21 cellular contexts compared by ENCODE assay signal in the genomic region with DNA sequence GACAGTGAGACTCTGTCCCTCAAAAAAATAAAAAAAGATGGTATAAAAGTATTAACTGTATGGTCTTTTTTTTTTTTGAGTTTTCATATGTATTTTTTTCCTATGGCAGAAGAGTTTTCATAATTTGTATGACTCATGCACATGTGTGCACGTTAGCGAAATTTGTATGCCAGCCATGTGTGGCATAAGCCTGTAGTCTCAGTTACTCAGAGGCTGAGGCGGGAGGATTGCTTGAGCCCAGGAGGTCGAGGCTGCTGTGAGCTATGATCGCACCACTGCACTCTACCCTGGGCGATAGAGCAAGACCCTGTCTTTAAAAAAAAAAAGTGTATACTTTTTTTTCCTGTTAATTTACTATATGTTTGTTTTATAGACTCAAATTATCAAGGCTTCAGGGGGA.
DNase-seq lines count a peak whose midpoint lies in the region; ATAC-seq, FAIRE-seq and TF ChIP-seq lines count a peak whose summit lies in the region.
"Had no signal": no experiment of that assay in that cellular context is flagged by ENCODE, and none has a peak within 500 bp of the region (broad histone marks: within the 10 kb centered on the region; RNA-seq: fewer than 3 reads in every experiment).

No MANE protein-coding gene starts in this region.

- peak overlapping the region in 2 of 3 experiments; percentile 79 to 89 for H3K27ac Mint-ChIP-seq in nephron
- H3K27ac Mint-ChIP-seq: activated CD4-positive, alpha-beta T cell treated with anti-CD3 and anti-CD28 coated beads, Interleukin-2, amount 10 ng/mL, durations not matched to agents 24 days and 14 days; CD4-positive, alpha-beta T cell; stimulated activated memory B cell treated with anti-CD40 and anti-IgM and Interleukin-4, amounts not matched to agents 10 μg/mL and 1 μg/mL and 100 μg/mL, for 72 hours had no signal

- no peak overlapping the region; the same call in 1 of the 2 replicates for H3K27ac ChIP-seq in IMR-90 (ENCODE audit: insufficient read depth, low read length)
- no peak overlapping the region for H3K27ac ChIP-seq in K562 (ENCODE audit: extremely low read depth, low read depth, low read length)
- H3K27ac ChIP-seq: thyroid gland had no signal

- DNase-seq in activated naive CD4-positive, alpha-beta T cell treated with anti-CD3 and anti-CD28 coated beads, Interleukin-2, amount 50 U/mL, for 16 hours, result peak; percentile 32
- no peak for DNase-seq in activated naive CD4-positive, alpha-beta T cell treated with Interleukin-2 at 50 U/mL for 16 hours
- DNase-seq in IMR-90, result peak; percentile 44
- no peak for DNase-seq in K562 (ENCODE audit: extremely low read depth in 1 of 4, low spot score in 3 of 4)
- no peak for DNase-seq in glomerular visceral epithelial cell (ENCODE audit: extremely low spot score)
- DNase-seq: activated CD4-positive, alpha-beta T cell treated with anti-CD3 and anti-CD28 coated beads, Interleukin-2, amount 10 ng/mL, durations not matched to agents 24 days and 14 days; CD4-positive, alpha-beta T cell; effector CD4-positive, alpha-beta T cell; NCI-H1417 treated with DMSO at 0.1 percent for 48 hours; NCI-H510A treated with DMSO at 0.1 percent for 48 hours; nephron progenitor cell; NK-92 treated with Interleukin-12 subunit alpha and Interleukin-12 subunit beta, amount 100 ng/mL, for 24 hours; thyroid gland had no signal

- H3K4me2 ChIP-seq in IMR-90 (ENCODE audit: low read depth, low read length) (no peak overlapping the region), K562 (ENCODE audit: insufficient read depth, low read length) (no peak overlapping the region)

- peak overlapping the region; percentile 54; the same call in 1 of the 2 replicates for H3K4ac ChIP-seq in IMR-90 (ENCODE audit: low read depth, low read length)

- FAIRE-seq in K562 (lab: Jason Lieb, UNC), result no peak
- FAIRE-seq: astrocyte, TTC549 had no signal

- TF ChIP-seq EP300 in K562 (IDR thresholded peaks at IDR 0.05; ENCODE audit: low read length), result no peak

- intact Hi-C loops in IMR-90 (cut with micrococcal nuclease), result no loop called here
- intact Hi-C loops in K562 (cut with micrococcal nuclease), result no loop called here

- in situ Hi-C loops in IMR-90 (cut with MboI; ENCODE audit: low sequenced_read_pairs) (loop anchor here (25.0 kb wide), 1 partner anchor 624 kb away; no protein-coding TSS in a partner anchor), K562 (cut with MboI) (no loop called here)

- no peak overlapping the region for H2AK9ac ChIP-seq in IMR-90 (replicated peaks; ENCODE audit: low read depth, low read length, poor library complexity)

- H2AFZ ChIP-seq in IMR-90 (replicated peaks; ENCODE audit: low read length, poor library complexity) (no peak overlapping the region), K562 (ENCODE audit: low read depth, low read length) (no peak overlapping the region; the same call in 1 of the 2 replicates)

- H3K9ac ChIP-seq in IMR-90 (ENCODE audit: low read depth, low read length) (no peak overlapping the region), K562 (ENCODE audit: insufficient read depth in 1 of 2, low read depth in 2 of 2, low read length in 2 of 2) (no peak overlapping the region; a peak in 1 of 4 replicates)

- no peak overlapping the region for H2BK120ac ChIP-seq in IMR-90 (ENCODE audit: low read depth, low read length)

- 100% methylated on average over 1 of the region's 6 CpGs; no CpG with 5 or more reads in 1 of the 2 experiments for WGBS in IMR-90 (ENCODE audit: extremely low coverage in 2 of 2, insufficient read length in 1 of 2), 2 experiments
- 81% methylated on average over 6 of the region's 6 CpGs for WGBS in K562 (ENCODE audit: insufficient coverage, low coverage, missing lambda C conversion rate)

- TF ChIP-seq RAD21 in IMR-90 (IDR thresholded peaks at IDR 0.05; ENCODE audit: low read length) (no peak), K562 (CRISPR knock-in tag; conservative IDR thresholded peaks at IDR 0.05 in 1 of 2, IDR thresholded peaks at IDR 0.05 in 1 of 2) (no peak)

- H4K20me1 ChIP-seq in IMR-90 (ENCODE audit: insufficient read depth, low read length) (no peaks in the 10 kb centered on the region), K562 (replicated peaks; ENCODE audit: control insufficient read depth, insufficient read depth, low read length) (no peaks in the 10 kb centered on the region)

- TF ChIP-seq POLR2A in IMR-90 (IDR thresholded peaks at IDR 0.05; ENCODE audit: low read depth, low read length) (no peak), K562 (conservative IDR thresholded peaks at IDR 0.05) (no peak)

- H4K91ac ChIP-seq in IMR-90 (ENCODE audit: insufficient read depth, low read depth, low read length), result no peak overlapping the region

- 0 out of 2 replicates have a peak overlapping the region, but pooled peaks have one; percentile 87 for H4K5ac ChIP-seq in IMR-90 (ENCODE audit: low read depth, low read length)

- H4K8ac ChIP-seq in IMR-90 (ENCODE audit: low read depth in 2 of 2, low read length in 2 of 2), result peak overlapping the region; percentile 33 to 70; a peak in 2 of 4 replicates

- TF ChIP-seq CTCF in IMR-90 (conservative IDR thresholded peaks at IDR 0.05; ENCODE audit: low read depth, low read length), result no peak
- TF ChIP-seq CTCF in K562 (IDR thresholded peaks at IDR 0.05 in 2 of 3, conservative IDR thresholded peaks at IDR 0.05 in 1 of 3; ENCODE audit: insufficient read depth in 2 of 3, low read depth in 1 of 3, low read length in 3 of 3), result no peak
- no peak for TF ChIP-seq CTCF in nephron (IDR thresholded peaks at IDR 0.05; ENCODE audit: unreplicated experiment in 3 of 3)

- H3K4me3 ChIP-seq in IMR-90 (ENCODE audit: insufficient read depth, low read depth, low read length) (no peak overlapping the region), K562 (no peak overlapping the region)
- H3K4me3 ChIP-seq: thyroid gland had no signal

- no peaks in the 10 kb centered on the region for H3K9me3 ChIP-seq in IMR-90 (ENCODE audit: control insufficient read depth, insufficient read depth, low read length)
- no peaks in the 10 kb centered on the region for H3K9me3 ChIP-seq in K562 (replicated peaks; ENCODE audit: control insufficient read depth, insufficient read depth, low read depth, low read length)
- H3K9me3 ChIP-seq: thyroid gland had no signal

- BruUV-seq in IMR-90 (replicated peaks; lab: Mats Ljungman, UMichigan) (no TSS peak), K562 (replicated peaks; lab: Mats Ljungman, UMichigan) (no TSS peak)

- no peak overlapping the region; the same call in 1 of the 2 replicates for H3K14ac ChIP-seq in IMR-90 (replicated peaks; ENCODE audit: low read depth, low read length)

- peaks cover 10 to 36% of the 10 kb centered on the region in 2 experiments for H3K79me1 ChIP-seq in IMR-90 (ENCODE audit: low read depth in 1 of 2, low read length in 2 of 2)

- no peaks in the 10 kb centered on the region for H3K36me3 Mint-ChIP-seq in nephron (ENCODE audit: low read depth)
- H3K36me3 Mint-ChIP-seq: activated naive CD4-positive, alpha-beta T cell treated with anti-CD3 and anti-CD28 coated beads, Interleukin-2, amount 50 U/mL, for 24 hours; stimulated activated memory B cell treated with anti-CD40 and anti-IgM and Interleukin-4, amounts not matched to agents 10 μg/mL and 1 μg/mL and 100 μg/mL, for 72 hours had no signal

- H3K36me3 ChIP-seq in IMR-90 (ENCODE audit: control insufficient read depth, insufficient read depth, low read length) (no peaks in the 10 kb centered on the region), K562 (ENCODE audit: control insufficient read depth, insufficient read depth, low read length) (peaks cover 23% of the 10 kb centered on the region; the same call in 2 of the 3 replicates)
- H3K36me3 ChIP-seq: thyroid gland had no signal

- peaks cover 37% of the 10 kb centered on the region for H3K79me2 ChIP-seq in K562 (ENCODE audit: control insufficient read depth, insufficient read depth, low read length)

- H2AK5ac ChIP-seq in IMR-90 (ENCODE audit: low read depth, low read length), result peak overlapping the region; percentile 58; the same call in 1 of the 2 replicates

- POLR2A ChIA-PET in IMR-90 (lab: Charles Lee; ENCODE audit: unreplicated experiment), result interaction anchor here (0.5 to 0.7 kb wide), 2 partner anchors 28 to 350 kb away, joined by 4 to 7 read pairs; no protein-coding TSS in a partner anchor
- POLR2A ChIA-PET in K562 (lab: Yijun Ruan, JAX), result interaction anchor here (0.6 to 7.9 kb wide), 10 partner anchors 10 to 314 kb away, joined by 4 to 80 read pairs (median 6); no protein-coding TSS in a partner anchor

- H3K4me1 ChIP-seq in IMR-90 (ENCODE audit: control insufficient read depth, insufficient read depth, low read length) (peaks cover 19% of the 10 kb centered on the region), K562 (replicated peaks in 1 of 2; ENCODE audit: control insufficient read depth in 2 of 2, insufficient read depth in 2 of 2, low read length in 2 of 2) (peaks cover 36 to 51% of the 10 kb centered on the region in 2 experiments)

- H3K9me3 Mint-ChIP-seq in nephron, result no peaks in the 10 kb centered on the region
- H3K9me3 Mint-ChIP-seq: activated naive CD4-positive, alpha-beta T cell treated with anti-CD3 and anti-CD28 coated beads, Interleukin-2, amount 50 U/mL, for 24 hours; CD4-positive, alpha-beta T cell; nephron progenitor cell; stimulated activated memory B cell treated with anti-CD40 and anti-IgM and Interleukin-4, amounts not matched to agents 10 μg/mL and 1 μg/mL and 100 μg/mL, for 72 hours had no signal

- no peaks in the 10 kb centered on the region for H3K27me3 Mint-ChIP-seq in nephron (ENCODE audit: low read depth)
- H3K27me3 Mint-ChIP-seq: activated CD4-positive, alpha-beta T cell treated with anti-CD3 and anti-CD28 coated beads, Interleukin-2, amount 10 ng/mL, durations not matched to agents 24 days and 14 days; activated naive CD4-positive, alpha-beta T cell treated with anti-CD3 and anti-CD28 coated beads, Interleukin-2, amount 50 U/mL, for 24 hours; CD4-positive, alpha-beta T cell; stimulated activated memory B cell treated with anti-CD40 and anti-IgM and Interleukin-4, amounts not matched to agents 10 μg/mL and 1 μg/mL and 100 μg/mL, for 72 hours had no signal

- H3K27me3 ChIP-seq in IMR-90 (ENCODE audit: control insufficient read depth, insufficient read depth, low read length), result no peaks in the 10 kb centered on the region
- H3K27me3 ChIP-seq in K562 (ENCODE audit: control insufficient read depth in 2 of 2, insufficient read depth in 2 of 2, low read length in 2 of 2), result no peaks in the 10 kb centered on the region
- H3K27me3 ChIP-seq: thyroid gland had no signal

- H2BK20ac ChIP-seq in IMR-90 (ENCODE audit: low read depth, low read length), result 0 out of 2 replicates have a peak overlapping the region, but pooled peaks have one; percentile 38

- H3K4me1 Mint-ChIP-seq in nephron, result peaks cover 32% of the 10 kb centered on the region

- H2BK15ac ChIP-seq in IMR-90 (ENCODE audit: low read depth, low read length), result no peak overlapping the region

- ATAC-seq in IMR-90 (ENCODE audit: low read depth) (no peak), K562 (no peak), GM21825 (IDR thresholded peaks at IDR 0.05; ENCODE audit: unreplicated experiment) (no peak), HG03139 (IDR thresholded peaks at IDR 0.05; ENCODE audit: unreplicated experiment) (no peak)
- ATAC-seq: esophagus mucosa; stimulated activated memory B cell treated with anti-CD40 and anti-IgM and Interleukin-4, amounts not matched to agents 10 μg/mL and 1 μg/mL and 100 μg/mL, for 72 hours had no signal

- peak overlapping the region; percentile 28; the same call in 1 of the 2 replicates for H3K18ac ChIP-seq in IMR-90 (ENCODE audit: low read depth, low read length)

- dilution Hi-C loops in IMR-90 (cut with HindIII; ENCODE audit: low sequenced_read_pairs, unreplicated experiment), result no loop called here

- no peak overlapping the region for H2BK5ac ChIP-seq in IMR-90 (ENCODE audit: low read depth, low read length, poor library complexity, severe bottlenecking)

- no peak overlapping the region for H3K4me3 Mint-ChIP-seq in nephron
- H3K4me3 Mint-ChIP-seq: activated CD4-positive, alpha-beta T cell treated with anti-CD3 and anti-CD28 coated beads, Interleukin-2, amount 10 ng/mL, durations not matched to agents 24 days and 14 days; activated naive CD4-positive, alpha-beta T cell treated with anti-CD3 and anti-CD28 coated beads, Interleukin-2, amount 50 U/mL, for 24 hours; CD4-positive, alpha-beta T cell; stimulated activated memory B cell treated with anti-CD40 and anti-IgM and Interleukin-4, amounts not matched to agents 10 μg/mL and 1 μg/mL and 100 μg/mL, for 72 hours had no signal

- CTCF ChIA-PET in IMR-90 (lab: Yijun Ruan, JAX) (no interaction called here), K562 (lab: Yijun Ruan, JAX; ENCODE audit: low intra/inter-chr PET ratio) (no interaction called here)

- H3K23ac ChIP-seq in IMR-90 (ENCODE audit: low read depth, low read length), result no peak overlapping the region

- no peak overlapping the region for H3K56ac ChIP-seq in IMR-90 (ENCODE audit: extremely low read depth, insufficient read depth, low read length)

- H3K9me1 ChIP-seq in IMR-90 (ENCODE audit: insufficient read depth, low read length) (peaks cover 12% of the 10 kb centered on the region; the same call in 1 of the 2 replicates), K562 (ENCODE audit: control insufficient read depth, insufficient read depth, low read length) (no peaks in the 10 kb centered on the region)

Comparison
In these comparisons a context has a peak if more than half of its experiments do, and no peak if none do; other contexts are left out.
1. DNase-seq: peak in activated naive CD4-positive, alpha-beta T cell treated with anti-CD3 and anti-CD28 coated beads, Interleukin-2, amount 50 U/mL, for 16 hours (single experiment) and IMR-90 (single experiment); none in activated naive CD4-positive, alpha-beta T cell treated with Interleukin-2 at 50 U/mL for 16 hours (single experiment), K562 (0 of 4) and glomerular visceral epithelial cell (single experiment).